In genomic region chr2:240304746-240305161, GRCh38 we compare ENCODE assay signal across 25 cellular contexts.
"Had no signal": no experiment of that assay in that cellular context is flagged by ENCODE, and none has a peak within 500 bp of the region (broad histone marks: within the 10 kb centered on the region; RNA-seq: fewer than 3 reads in every experiment).

No MANE protein-coding gene starts in this region.

- H3K4me2 ChIP-seq: neural progenitor cell had no signal

- ATAC-seq: activated CD8-positive, alpha-beta T cell treated with anti-CD3 and anti-CD28 coated beads for 36 hours; activated T-cell treated with anti-CD3 and anti-CD28 coated beads, Interleukin-2, amount 50 U/mL, for 4 hours; gastrocnemius medialis; left colon; lower lobe of right lung; psoas muscle; right cardiac atrium; stimulated activated naive CD8-positive, alpha-beta T cell treated with anti-CD3 and anti-CD28 coated beads, Interleukin-15, Interleukin-2, amounts not matched to agents 100 U/mL and 50 U/mL, for 24 hours had no signal

- H3K27ac ChIP-seq: breast epithelium, coronary artery, esophagus muscularis mucosa, gastrocnemius medialis, lower lobe of right lung, neural progenitor cell, ovary, psoas muscle had no signal

- DNase-seq: activated B cell treated with CpG ODN at 0.5 μM for 24 hours; activated CD4-positive, alpha-beta T cell treated with anti-CD3 and anti-CD28 coated beads for 4 hours; activated CD8-positive, alpha-beta T cell treated with anti-CD3 and anti-CD28 coated beads for 36 hours; activated naive CD4-positive, alpha-beta T cell treated with anti-CD3 and anti-CD28 coated beads for 36 hours; activated naive CD8-positive, alpha-beta T cell treated with anti-CD3 and anti-CD28 coated beads, Interleukin-2, amount 10 ng/mL, durations not matched to agents 7 days and 5 days; activated T-cell treated with anti-CD3 and anti-CD28 coated beads, Interleukin-2, amount 50 U/mL, for 4 hours; amniotic stem cell; gastrocnemius medialis; left colon; lower lobe of right lung; mesendoderm; naive B cell; psoas muscle; right cardiac atrium; stimulated activated CD4-positive, alpha-beta T cell treated with anti-CD3 and anti-CD28 coated beads, Interleukin-12 subunit alpha, Interleukin-12 subunit beta, amount 100 ng/mL, for 4 hours; stimulated activated CD4-positive, alpha-beta T cell treated with anti-CD3 and anti-CD28 coated beads, Interleukin-4, amount 100 ng/mL, for 4 hours; stimulated activated naive CD8-positive, alpha-beta T cell treated with anti-CD3 and anti-CD28 coated beads, Interleukin-15, Interleukin-2, amounts not matched to agents 100 U/mL and 50 U/mL, for 24 hours had no signal

- H3K36me3 Mint-ChIP-seq: activated naive CD8-positive, alpha-beta T cell treated with anti-CD3 and anti-CD28 coated beads, Interleukin-2, amount 10 ng/mL, durations not matched to agents 7 days and 5 days; naive B cell; neural progenitor cell had no signal

- H3K27ac Mint-ChIP-seq: activated B cell treated with CpG ODN at 0.5 μM for 24 hours; activated CD8-positive, alpha-beta T cell treated with anti-CD3 and anti-CD28 coated beads for 36 hours; activated naive CD4-positive, alpha-beta T cell treated with anti-CD3 and anti-CD28 coated beads for 36 hours; activated naive CD8-positive, alpha-beta T cell treated with anti-CD3 and anti-CD28 coated beads, Interleukin-2, amount 10 ng/mL, durations not matched to agents 7 days and 5 days; activated T-helper 2 cell treated with anti-CD3 and anti-CD28 coated beads, Interferon-gamma antibody, Interleukin-2, Interleukin-4, amounts not matched to agents 10 μg/mL and 5 μg/mL and 100 μg/mL, durations not matched to agents 14 hours and 24 hours and 36 hours; naive B cell; T-helper 1 cell treated with Interleukin-12 subunit alpha and Interleukin-12 subunit beta and Interleukin-4 antibody, amounts not matched to agents 30 μg/mL and 1 μg/mL, for 36 hours had no signal

- H3K4me1 ChIP-seq: breast epithelium, esophagus muscularis mucosa, gastrocnemius medialis, lower lobe of right lung, psoas muscle had no signal

- H3K36me3 ChIP-seq: breast epithelium, esophagus muscularis mucosa, gastrocnemius medialis, lower lobe of right lung, neural progenitor cell, ovary had no signal

- H3K9me3 ChIP-seq: breast epithelium, esophagus muscularis mucosa, gastrocnemius medialis, lower lobe of right lung, ovary, psoas muscle had no signal

- H3K4me3 ChIP-seq: breast epithelium, coronary artery, esophagus muscularis mucosa, gastrocnemius medialis, lower lobe of right lung, neural progenitor cell, ovary, psoas muscle had no signal

- H3K4me3 Mint-ChIP-seq: activated B cell treated with CpG ODN at 0.5 μM for 24 hours; activated CD8-positive, alpha-beta T cell treated with anti-CD3 and anti-CD28 coated beads for 36 hours; activated naive CD4-positive, alpha-beta T cell treated with anti-CD3 and anti-CD28 coated beads for 36 hours; activated naive CD8-positive, alpha-beta T cell treated with anti-CD3 and anti-CD28 coated beads, Interleukin-2, amount 10 ng/mL, durations not matched to agents 7 days and 5 days; activated T-cell treated with anti-CD3 and anti-CD28 coated beads, Interleukin-2, amount 50 U/mL, for 4 hours; naive B cell; neural progenitor cell; T-helper 1 cell treated with Interleukin-12 subunit alpha and Interleukin-12 subunit beta and Interleukin-4 antibody, amounts not matched to agents 30 μg/mL and 1 μg/mL, for 36 hours had no signal

- H3K4me1 Mint-ChIP-seq: activated B cell treated with CpG ODN at 0.5 μM for 24 hours; activated naive CD8-positive, alpha-beta T cell treated with anti-CD3 and anti-CD28 coated beads, Interleukin-2, amount 10 ng/mL, durations not matched to agents 7 days and 5 days; naive B cell had no signal

- FAIRE-seq: keratinocyte had no signal

- H3K9me3 Mint-ChIP-seq: activated B cell treated with CpG ODN at 0.5 μM for 24 hours; activated CD8-positive, alpha-beta T cell treated with anti-CD3 and anti-CD28 coated beads for 36 hours; activated naive CD4-positive, alpha-beta T cell treated with anti-CD3 and anti-CD28 coated beads for 36 hours; activated naive CD8-positive, alpha-beta T cell treated with anti-CD3 and anti-CD28 coated beads, Interleukin-2, amount 10 ng/mL, durations not matched to agents 7 days and 5 days; activated T-cell treated with anti-CD3 and anti-CD28 coated beads, Interleukin-2, amount 50 U/mL, for 4 hours; activated T-helper 2 cell treated with anti-CD3 and anti-CD28 coated beads, Interferon-gamma antibody, Interleukin-2, Interleukin-4, amounts not matched to agents 10 μg/mL and 5 μg/mL and 100 μg/mL, durations not matched to agents 14 hours and 24 hours and 36 hours; naive B cell; T-helper 1 cell treated with Interleukin-12 subunit alpha and Interleukin-12 subunit beta and Interleukin-4 antibody, amounts not matched to agents 30 μg/mL and 1 μg/mL, for 36 hours had no signal

- H2AFZ ChIP-seq: neural progenitor cell had no signal
